ENCODE assay signal across 12 cellular contexts in the genomic region with DNA sequence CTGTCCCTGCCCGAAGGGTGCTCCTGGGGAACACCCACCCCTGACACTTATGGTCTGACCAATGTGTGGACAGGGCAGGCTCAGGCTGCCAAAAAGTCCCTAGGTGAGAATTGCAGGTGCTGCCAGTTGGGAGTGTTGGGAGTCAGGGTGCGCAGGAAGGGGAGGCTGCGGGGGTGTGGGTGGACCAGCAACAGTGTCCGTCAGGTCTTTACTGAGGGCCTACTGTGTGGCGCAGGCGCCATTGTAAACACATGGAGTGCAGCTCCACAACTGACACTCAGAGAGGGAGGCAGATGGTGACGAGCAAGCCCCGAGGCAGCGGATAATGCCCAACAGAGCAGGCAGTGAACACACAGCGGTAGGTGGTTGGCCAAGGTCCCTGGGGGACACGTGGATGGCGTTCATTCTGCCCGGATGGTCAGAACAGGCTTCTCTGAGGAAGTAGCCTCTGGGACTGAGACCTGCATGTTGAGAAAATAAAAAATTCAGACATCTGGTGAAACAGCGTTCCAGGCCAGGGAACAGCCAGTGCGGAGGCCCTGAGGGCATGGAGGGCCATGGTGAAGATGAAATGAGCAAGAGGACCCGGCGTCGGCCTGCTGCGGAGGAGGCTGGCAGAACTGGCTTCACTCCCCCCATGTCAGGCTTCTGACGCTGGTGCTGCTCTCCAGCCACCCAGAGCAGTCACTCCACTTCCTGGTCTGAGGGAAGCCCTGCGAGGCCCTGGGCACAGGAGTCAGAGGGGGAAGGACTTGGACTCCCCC.
"Had no signal": no experiment of that assay in that cellular context is flagged by ENCODE, and none has a peak within 500 bp of the region (broad histone marks: within the 10 kb centered on the region; RNA-seq: fewer than 3 reads in every experiment).

No MANE protein-coding gene starts in this region.

- ATAC-seq: gastroesophageal sphincter, pancreas, WTC11 had no signal

- H3K4me2 ChIP-seq: hepatocyte had no signal

- H2AFZ ChIP-seq: hepatocyte had no signal

- H3K79me2 ChIP-seq: hepatocyte had no signal

- H3K27me3 ChIP-seq: hepatocyte, pancreas, testis had no signal

- H3K9me3 ChIP-seq: gastroesophageal sphincter, pancreas, stomach, testis had no signal

- H3K27ac ChIP-seq: gastroesophageal sphincter, hepatocyte, pancreas, stomach, testis had no signal

- H3K4me3 ChIP-seq: gastroesophageal sphincter, hepatocyte, lung, pancreas, stomach, testis had no signal

- H3K4me1 ChIP-seq: pancreas, stomach, testis had no signal

- H3K36me3 ChIP-seq: gastroesophageal sphincter, pancreas, stomach had no signal

- DNase-seq: activated CD4-positive, alpha-beta T cell treated with anti-CD3 and anti-CD28 coated beads, Interleukin-2, amount 10 ng/mL, durations not matched to agents 7 days and 5 days; activated naive CD4-positive, alpha-beta T cell treated with Interleukin-2 at 50 U/mL for 16 hours; erythroblast; midbrain; pancreas; stimulated activated CD4-positive, alpha-beta T cell treated with anti-CD3 and anti-CD28 coated beads, Interleukin-2, amount 100 ng/mL, for 24 hours; stomach; testis had no signal
